8 cellular contexts compared by ENCODE assay signal in the genomic region with DNA sequence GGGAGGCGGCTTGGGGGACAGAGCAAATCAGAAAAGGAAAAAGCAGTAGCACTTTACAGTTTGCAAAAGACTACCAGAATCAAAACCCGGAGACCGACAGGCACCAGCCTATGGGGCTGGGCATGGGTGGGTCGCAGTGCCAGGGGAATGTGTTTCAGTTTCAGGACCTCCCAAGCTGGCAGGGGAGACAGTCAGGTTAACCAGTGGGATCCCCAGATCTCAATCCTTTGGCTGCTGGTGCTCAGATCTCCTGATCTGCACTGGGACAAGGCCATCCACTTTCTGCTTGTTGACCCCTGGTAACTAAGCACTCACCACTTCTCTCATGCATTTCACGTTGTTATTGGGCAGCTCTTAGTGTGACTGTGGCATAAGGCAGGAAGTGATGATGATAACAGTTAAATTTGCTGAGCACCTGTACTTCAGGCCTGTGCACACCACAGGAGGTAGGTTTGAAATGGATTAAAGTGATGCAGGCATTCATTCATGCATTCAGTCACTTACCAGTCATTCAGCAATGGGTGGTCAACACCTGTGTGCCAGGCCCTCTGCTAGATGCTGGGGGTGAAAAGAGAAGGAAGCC. TPM values are rescaled to one million over a fixed set of nuclear protein-coding genes. Genes with fewer than 3 reads are reported as not detected.
DNase-seq lines count a peak whose midpoint lies in the region; ATAC-seq, FAIRE-seq and TF ChIP-seq lines count a peak whose summit lies in the region.

No MANE protein-coding gene starts in this region.

- no peak for TF ChIP-seq RAD21 in HCT116 (IDR thresholded peaks at IDR 0.05; ENCODE audit: low read depth)

- H3K36me3 ChIP-seq in HCT116 (ENCODE audit: control insufficient read depth in 1 of 2, insufficient read depth in 2 of 2, low read length in 2 of 2): no peaks in the 10 kb centered on the region
- no peaks in the 10 kb centered on the region for H3K36me3 ChIP-seq in SU-DHL-6 (ENCODE audit: low read length)
- H3K36me3 ChIP-seq in endothelial cell of umbilical vein (ENCODE audit: control insufficient read depth in 2 of 2, extremely low read depth in 1 of 2, insufficient read depth in 2 of 2, low read length in 2 of 2): no peaks in the 10 kb centered on the region

- no peaks in the 10 kb centered on the region for H3K9me3 ChIP-seq in HCT116 (ENCODE audit: control insufficient read depth in 1 of 2, insufficient read depth in 1 of 2, low read depth in 1 of 2, low read length in 2 of 2)
- no peaks in the 10 kb centered on the region for H3K9me3 ChIP-seq in SU-DHL-6 (ENCODE audit: insufficient read depth, low read length)
- no peaks in the 10 kb centered on the region for H3K9me3 ChIP-seq in endothelial cell of umbilical vein (replicated peaks; ENCODE audit: control insufficient read depth, insufficient read depth, low read length)

- dilution Hi-C loops in endothelial cell of umbilical vein (cut with MboI; ENCODE audit: extremely low pct_ligation_motif_present, low sequenced_read_pairs): no loop called here

- H3K27me3 Mint-ChIP-seq in CD14-positive monocyte (ENCODE audit: low read depth in 3 of 3): no peaks in the 10 kb centered on the region
- H3K27me3 Mint-ChIP-seq in osteocyte (ENCODE audit: unreplicated experiment): no peaks in the 10 kb centered on the region

- H3K4me2 ChIP-seq in HCT116 (ENCODE audit: low read length) (peak overlapping the region; percentile 89), SU-DHL-6 (ENCODE audit: low read depth, low read length, poor library complexity, severe bottlenecking) (peak overlapping the region; percentile 85), endothelial cell of umbilical vein (ENCODE audit: insufficient read depth, low read length) (peak overlapping the region; percentile 67)

- H3K27ac ChIP-seq in HCT116 (ENCODE audit: low read depth, low read length) (peak overlapping the region; percentile 66), SU-DHL-6 (ENCODE audit: low read depth, low read length) (no peak overlapping the region), endothelial cell of umbilical vein (ENCODE audit: insufficient read depth, low read depth, low read length) (peak overlapping the region; percentile 80)

- CTCF ChIA-PET in HCT116 (lab: Charles Lee) (interaction anchor here (1.0 to 1.6 kb wide), 2 partner anchors 8 to 9 kb away, joined by 3 read pairs; no protein-coding TSS in a partner anchor), endothelial cell of umbilical vein (lab: Charles Lee) (interaction anchor here (0.6 to 1.9 kb wide), 2 partner anchors 9 to 44 kb away, joined by 3 to 6 read pairs; no protein-coding TSS in a partner anchor)

- ATAC-seq in HCT116: no peak
- no peak for ATAC-seq in GM21717 (IDR thresholded peaks at IDR 0.05; ENCODE audit: unreplicated experiment)
- ATAC-seq in HG03159 (IDR thresholded peaks at IDR 0.05; ENCODE audit: unreplicated experiment): no peak

- FAIRE-seq in endothelial cell of umbilical vein (lab: Jason Lieb, UNC): peak; percentile 72

- intact Hi-C loops in CD14-positive monocyte (cut with micrococcal nuclease): loop anchor here (2.0 to 5.0 kb wide), 3 partner anchors 15 to 212 kb away; no protein-coding TSS in a partner anchor
- intact Hi-C loops in HCT116 (cut with micrococcal nuclease): no loop called here
- intact Hi-C loops in endothelial cell of umbilical vein (cut with micrococcal nuclease): loop anchor here (1.0 to 2.0 kb wide), 2 partner anchors 9 to 17 kb away; no protein-coding TSS in a partner anchor

- H3K9me1 ChIP-seq in endothelial cell of umbilical vein (replicated peaks; ENCODE audit: control insufficient read depth, extremely low read depth, insufficient read depth, low read length): no peaks in the 10 kb centered on the region

- no peaks in the 10 kb centered on the region for H4K20me1 ChIP-seq in HCT116 (ENCODE audit: insufficient read depth)
- no peaks in the 10 kb centered on the region for H4K20me1 ChIP-seq in SU-DHL-6 (ENCODE audit: low read depth, low read length)
- no peaks in the 10 kb centered on the region for H4K20me1 ChIP-seq in endothelial cell of umbilical vein (replicated peaks; ENCODE audit: control insufficient read depth, extremely low read depth, insufficient read depth, low read length)

- BruUV-seq in HCT116 (replicated peaks; lab: Mats Ljungman, UMichigan) (no TSS peak), endothelial cell of umbilical vein (replicated peaks; lab: Mats Ljungman, UMichigan) (no TSS peak)

- TF ChIP-seq CTCF in CD14-positive monocyte (IDR thresholded peaks at IDR 0.05) (no peak), HCT116 (IDR thresholded peaks at IDR 0.05 in 2 of 3, conservative IDR thresholded peaks at IDR 0.05 in 1 of 3; ENCODE audit: borderline replicate concordance in 1 of 3, insufficient read depth in 1 of 3, low read depth in 2 of 3, low read length in 2 of 3) (no peak), SU-DHL-6 (IDR thresholded peaks at IDR 0.05; ENCODE audit: insufficient read depth, low read length, poor library complexity, severe bottlenecking) (no peak), endothelial cell of umbilical vein (IDR thresholded peaks at IDR 0.05; ENCODE audit: extremely low read depth in 1 of 2, insufficient read depth in 1 of 2, low read depth in 1 of 2, low read length in 2 of 2) (no peak), osteocyte (IDR thresholded peaks at IDR 0.05) (no peak)

- H3K4me3 ChIP-seq in HCT116 (replicated peaks in 1 of 2; ENCODE audit: low read depth in 1 of 2, low read length in 2 of 2): peak overlapping the region; percentile 44 to 63
- peak overlapping the region; percentile 64 for H3K4me3 ChIP-seq in SU-DHL-6 (ENCODE audit: insufficient read depth, low read length, poor library complexity, severe bottlenecking)
- peak overlapping the region in 2 of 3 experiments; percentile 19 to 65 for H3K4me3 ChIP-seq in endothelial cell of umbilical vein (replicated peaks in 1 of 3; ENCODE audit: insufficient read depth in 1 of 3, low read depth in 1 of 3, low read length in 3 of 3)

- H3F3A ChIP-seq in SU-DHL-6 (ENCODE audit: insufficient read depth): no peaks in the 10 kb centered on the region

- TF ChIP-seq POLR2A in HCT116 (IDR thresholded peaks at IDR 0.05; ENCODE audit: borderline replicate concordance, extremely low read depth, insufficient read depth, insufficient read length) (no peak), endothelial cell of umbilical vein (IDR thresholded peaks at IDR 0.05; ENCODE audit: low read depth, low read length) (peak; percentile 48)

- H3K36me3 Mint-ChIP-seq in CD14-positive monocyte (peaks cover 13 to 16% of the 10 kb centered on the region in 2 donors), osteocyte (ENCODE audit: unreplicated experiment) (no peaks in the 10 kb centered on the region)

- H3K4me3 Mint-ChIP-seq in CD14-positive monocyte (peak overlapping the region; percentile 81 to 90), osteocyte (ENCODE audit: unreplicated experiment) (peak overlapping the region; percentile 74)

- H3K9ac ChIP-seq in HCT116 (ENCODE audit: low read length): peak overlapping the region; percentile 73
- H3K9ac ChIP-seq in SU-DHL-6 (ENCODE audit: low read length): peak overlapping the region; percentile 60
- H3K9ac ChIP-seq in endothelial cell of umbilical vein (replicated peaks; ENCODE audit: extremely low read depth, insufficient read depth, low read length): peak overlapping the region; percentile 75

- POLR2A ChIA-PET in HCT116 (lab: Charles Lee): interaction anchor here (0.7 kb wide), 1 partner anchor 352 kb away, joined by 3 read pairs; no protein-coding TSS in a partner anchor
- POLR2A ChIA-PET in endothelial cell of umbilical vein (lab: Charles Lee): interaction anchor here (0.6 to 1.4 kb wide), 3 partner anchors 9 to 48 kb away, joined by 3 to 6 read pairs (median 4); no protein-coding TSS in a partner anchor

- H3K27me3 ChIP-seq in HCT116 (ENCODE audit: insufficient read depth, low read length) (no peaks in the 10 kb centered on the region), SU-DHL-6 (ENCODE audit: low read length) (no peaks in the 10 kb centered on the region), endothelial cell of umbilical vein (ENCODE audit: control insufficient read depth in 2 of 2, insufficient read depth in 2 of 2, low read length in 2 of 2) (no peaks in the 10 kb centered on the region)

- RAD21 ChIA-PET in HCT116 (lab: Charles Lee; ENCODE audit: low non-redundant PET in 1 of 2, low total read pairs in 2 of 2, uncharacterized antibody in 2 of 2, unreplicated experiment in 2 of 2): no interaction called here

- H3K79me2 ChIP-seq in HCT116 (ENCODE audit: insufficient read depth, low read length) (peaks cover 39% of the 10 kb centered on the region), SU-DHL-6 (ENCODE audit: insufficient read depth, low read length) (no peaks in the 10 kb centered on the region), endothelial cell of umbilical vein (ENCODE audit: control insufficient read depth, insufficient read depth, low read length) (peaks cover 40% of the 10 kb centered on the region)

- H3K27ac Mint-ChIP-seq in CD14-positive monocyte: peak overlapping the region; percentile 90 to 97 (median 96)
- peak overlapping the region; percentile 93 for H3K27ac Mint-ChIP-seq in osteocyte (ENCODE audit: unreplicated experiment)

- H2AFZ ChIP-seq in HCT116 (ENCODE audit: low read depth, low read length, poor library complexity, severe bottlenecking) (no peak overlapping the region), SU-DHL-6 (ENCODE audit: low read depth, low read length, severe bottlenecking) (peak overlapping the region; percentile 90), endothelial cell of umbilical vein (ENCODE audit: low read depth, low read length) (no peak overlapping the region)

- DNase-seq in CD14-positive monocyte (ENCODE audit: low spot score) (no peak), HCT116 (ENCODE audit: low read depth, low spot score) (no peak), endothelial cell of umbilical vein (ENCODE audit: low read depth, low spot score) (no peak), osteocyte (ENCODE audit: extremely low spot score, unreplicated experiment) (no peak), mucosa of gallbladder (ENCODE audit: low spot score) (no peak)

- peaks cover 66 to 82% of the 10 kb centered on the region in 2 experiments for H3K4me1 ChIP-seq in HCT116 (ENCODE audit: control insufficient read depth in 1 of 2, insufficient read depth in 2 of 2, low read length in 2 of 2)
- peaks cover 41% of the 10 kb centered on the region for H3K4me1 ChIP-seq in endothelial cell of umbilical vein (ENCODE audit: control insufficient read depth, extremely low read depth, insufficient read depth, low read length)

- H3K9me2 ChIP-seq in HCT116 (ENCODE audit: insufficient read depth) (no peaks in the 10 kb centered on the region), SU-DHL-6 (replicated peaks; ENCODE audit: insufficient read depth, low read length) (no peaks in the 10 kb centered on the region)

- peaks cover 77% of the 10 kb centered on the region for H3K4me1 Mint-ChIP-seq in CD14-positive monocyte
- H3K4me1 Mint-ChIP-seq in osteocyte (ENCODE audit: unreplicated experiment): peaks cover 64% of the 10 kb centered on the region

- H3K9me3 Mint-ChIP-seq in CD14-positive monocyte (peaks cover 0 to 2% (median 0%) of the 10 kb centered on the region in 7 donors), osteocyte (ENCODE audit: unreplicated experiment) (no peaks in the 10 kb centered on the region)

RNA-seq across cellular contexts. Expression of a gene that starts 42.2 kb away (rescaled TPM):
- polyA plus RNA-seq in CD14-positive monocyte: under 1 TPM in 1 of 2 donors, not detected in 1; 0.59 TPM
- 40.6 TPM for total RNA-seq in HCT116 (2021; ENCODE audit: unreplicated experiment)
- polyA plus RNA-seq in HCT116 (2012): 31.8 and 33.3 TPM in 2 replicates
- total RNA-seq in endothelial cell of umbilical vein: 50.5 and 51.3 TPM in 2 replicates
- 12.7 and 18.8 TPM in 2 replicates for polyA plus RNA-seq in endothelial cell of umbilical vein
- 21.7 and 25.4 TPM in 2 replicates for polyA plus RNA-seq in endothelial cell of umbilical vein (2011; cell fraction: cytosol; rRNA removed)
- polyA plus RNA-seq in endothelial cell of umbilical vein (2011; cell fraction: nucleus; rRNA removed): 49.7 and 51.2 TPM in 2 replicates
- polyA plus RNA-seq in endothelial cell of umbilical vein (2012): 35.4 and 45.5 TPM in 2 replicates
- 27.4 and 32.6 TPM in 2 replicates for polyA minus RNA-seq in endothelial cell of umbilical vein
- polyA minus RNA-seq in endothelial cell of umbilical vein (2011; cell fraction: cytosol; rRNA and poly(A)+ RNA removed): 22.1 TPM
- 25.6 and 26.3 TPM in 2 replicates for polyA minus RNA-seq in endothelial cell of umbilical vein (2011; cell fraction: nucleus; rRNA and poly(A)+ RNA removed)
- 44.9 and 46.5 TPM in 2 replicates for total RNA-seq in osteocyte
- 52.8 TPM for total RNA-seq in mucosa of gallbladder
